In genomic region chr5:52024363-52024762, GRCh38 we compare ENCODE assay signal across 24 cellular contexts.
"Had no signal": no experiment of that assay in that cellular context is flagged by ENCODE, and none has a peak within 500 bp of the region (broad histone marks: within the 10 kb centered on the region; RNA-seq: fewer than 3 reads in every experiment).

No MANE protein-coding gene starts in this region.

- H3K36me3 Mint-ChIP-seq: activated naive CD8-positive, alpha-beta T cell treated with anti-CD3 and anti-CD28 coated beads, Interleukin-2, amount 10 ng/mL, durations not matched to agents 7 days and 5 days; natural killer cell had no signal

- H3K27ac Mint-ChIP-seq: activated B cell treated with CpG ODN at 0.5 μM for 24 hours; activated CD8-positive, alpha-beta T cell treated with anti-CD3 and anti-CD28 coated beads for 36 hours; activated naive CD8-positive, alpha-beta T cell treated with anti-CD3 and anti-CD28 coated beads, Interleukin-2, amount 10 ng/mL, durations not matched to agents 7 days and 5 days; activated T-helper 17 cell treated with anti-CD3 and anti-CD28 coated beads, Interleukin-2, amount 50 U/mL, for 72 hours; endodermal cell; natural killer cell; stimulated activated naive CD8-positive, alpha-beta T cell treated with anti-CD3 and anti-CD28 coated beads, Interleukin-15, Interleukin-2, amounts not matched to agents 100 ng/mL and 50 ng/mL, for 24 hours had no signal

- ATAC-seq: activated CD8-positive, alpha-beta T cell treated with anti-CD3 and anti-CD28 coated beads for 36 hours; activated T-helper 17 cell treated with anti-CD3 and anti-CD28 coated beads, Interleukin-2, amount 50 U/mL, for 72 hours; natural killer cell had no signal

- DNase-seq: activated B cell treated with CpG ODN at 0.5 μM for 24 hours; activated CD4-positive, alpha-beta T cell treated with anti-CD3 and anti-CD28 coated beads for 48 hours; activated CD8-positive, alpha-beta T cell treated with anti-CD3 and anti-CD28 coated beads for 36 hours; activated naive CD4-positive, alpha-beta T cell; activated naive CD8-positive, alpha-beta T cell treated with anti-CD3 and anti-CD28 coated beads, Interleukin-2, amount 10 ng/mL, durations not matched to agents 7 days and 5 days; activated T-cell treated with anti-CD3 and anti-CD28 coated beads, Interleukin-2, amount 50 U/mL, for 1 hour; anterior cingulate cortex; colonic mucosa; endodermal cell; erythroblast; foreskin melanocyte; kidney; natural killer cell; stimulated activated CD4-positive, alpha-beta T cell treated with anti-CD3 and anti-CD28 coated beads, Interleukin-12 subunit alpha, Interleukin-12 subunit beta, amount 100 ng/mL, for 4 hours; stimulated activated CD4-positive, alpha-beta T cell treated with anti-CD3 and anti-CD28 coated beads, Interleukin-1b, Interleukin-23, amount 100 ng/mL, for 48 hours; T-helper 1 cell; T-helper 9 cell; uterus had no signal

- H3K36me3 ChIP-seq: colonic mucosa, neutrophil, tibial nerve, uterus had no signal

- H3K4me3 ChIP-seq: colonic mucosa, tibial nerve, uterus had no signal

- H3K4me1 ChIP-seq: colonic mucosa, parathyroid adenoma, tibial nerve, uterus had no signal

- H3K27ac ChIP-seq: colonic mucosa, neutrophil, parathyroid adenoma, tibial nerve, uterus had no signal

- H3K9me3 ChIP-seq: colonic mucosa, neutrophil, tibial nerve, uterus had no signal

- H3K9me3 Mint-ChIP-seq: activated T-helper 17 cell treated with anti-CD3 and anti-CD28 coated beads, Interleukin-2, amount 50 U/mL, for 72 hours; endodermal cell had no signal

- H3K4me3 Mint-ChIP-seq: activated B cell treated with CpG ODN at 0.5 μM for 24 hours; activated CD8-positive, alpha-beta T cell treated with anti-CD3 and anti-CD28 coated beads for 36 hours; activated naive CD8-positive, alpha-beta T cell treated with anti-CD3 and anti-CD28 coated beads, Interleukin-2, amount 10 ng/mL, durations not matched to agents 7 days and 5 days; activated T-helper 17 cell treated with anti-CD3 and anti-CD28 coated beads, Interleukin-2, amount 50 U/mL, for 72 hours; central memory CD8-positive, alpha-beta T cell; endodermal cell; natural killer cell; stimulated activated naive CD8-positive, alpha-beta T cell treated with anti-CD3 and anti-CD28 coated beads, Interleukin-15, Interleukin-2, amounts not matched to agents 100 ng/mL and 50 ng/mL, for 24 hours had no signal

- FAIRE-seq: kidney had no signal

- H3K4me1 Mint-ChIP-seq: activated B cell treated with CpG ODN at 0.5 μM for 24 hours; activated naive CD8-positive, alpha-beta T cell treated with anti-CD3 and anti-CD28 coated beads, Interleukin-2, amount 10 ng/mL, durations not matched to agents 7 days and 5 days; activated T-helper 17 cell treated with anti-CD3 and anti-CD28 coated beads, Interleukin-2, amount 50 U/mL, for 72 hours; central memory CD8-positive, alpha-beta T cell; endodermal cell; natural killer cell had no signal

- H3K27me3 Mint-ChIP-seq: activated B cell treated with CpG ODN at 0.5 μM for 24 hours; activated CD8-positive, alpha-beta T cell treated with anti-CD3 and anti-CD28 coated beads for 36 hours; activated naive CD8-positive, alpha-beta T cell treated with anti-CD3 and anti-CD28 coated beads, Interleukin-2, amount 10 ng/mL, durations not matched to agents 7 days and 5 days; activated T-helper 17 cell treated with anti-CD3 and anti-CD28 coated beads, Interleukin-2, amount 50 U/mL, for 72 hours; central memory CD8-positive, alpha-beta T cell; stimulated activated naive CD8-positive, alpha-beta T cell treated with anti-CD3 and anti-CD28 coated beads, Interleukin-15, Interleukin-2, amounts not matched to agents 100 ng/mL and 50 ng/mL, for 24 hours had no signal

- H3K27me3 ChIP-seq: colonic mucosa, neutrophil, tibial nerve, uterus had no signal
